ENCODE assay signal across 19 cellular contexts in the genomic region with DNA sequence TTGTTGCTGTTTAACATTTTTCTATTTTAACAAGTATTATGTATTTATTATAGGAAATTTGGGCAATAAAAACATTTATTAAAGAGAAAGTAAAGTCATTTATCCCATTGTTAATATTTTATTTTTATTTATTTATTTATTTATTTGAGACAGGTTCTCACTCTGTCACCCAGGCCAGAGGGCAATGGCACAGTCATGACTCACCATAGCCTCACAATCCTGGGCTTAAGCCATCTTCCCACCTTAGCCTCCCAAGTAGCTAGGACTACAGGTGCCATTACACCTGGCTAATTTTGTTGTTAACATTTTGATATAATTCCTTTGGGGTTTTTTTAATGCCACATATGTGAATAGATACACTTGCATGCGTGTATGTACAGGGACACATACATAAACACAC.
"Had no signal": no experiment of that assay in that cellular context is flagged by ENCODE, and none has a peak within 500 bp of the region (broad histone marks: within the 10 kb centered on the region; RNA-seq: fewer than 3 reads in every experiment).

No MANE protein-coding gene starts in this region.

- H3K27me3 Mint-ChIP-seq: type B pancreatic cell had no signal

- DNase-seq: cortex of kidney; dorsolateral prefrontal cortex; effector CD8-positive, alpha-beta T cell; kidney; left colon; natural killer cell; posterior cingulate gyrus; sigmoid colon; stimulated activated CD4-positive, alpha-beta T cell treated with anti-CD3 and anti-CD28 coated beads, Interleukin-12 subunit alpha, Interleukin-12 subunit beta, amount 100 ng/mL, for 4 hours; stimulated activated naive CD4-positive, alpha-beta T cell; stomach; substantia nigra had no signal

- H3K27me3 ChIP-seq: dorsolateral prefrontal cortex, esophagus muscularis mucosa, gastroesophageal sphincter, sigmoid colon, stomach had no signal

- FAIRE-seq: urothelium cell line had no signal

- H3K36me3 ChIP-seq: sigmoid colon had no signal

- H3K9me3 ChIP-seq: esophagus muscularis mucosa, gastroesophageal sphincter, sigmoid colon, stomach had no signal

- H3K9me3 Mint-ChIP-seq: mesothelial cell of epicardium, natural killer cell, neural crest cell, type B pancreatic cell had no signal

- H3K4me1 ChIP-seq: esophagus muscularis mucosa had no signal

- H3K4me3 ChIP-seq: dorsolateral prefrontal cortex, esophagus muscularis mucosa, gastroesophageal sphincter, sigmoid colon, skin epidermis, stomach had no signal

- H3K36me3 Mint-ChIP-seq: natural killer cell, type B pancreatic cell had no signal

- H3K27ac ChIP-seq: esophagus muscularis mucosa, gastroesophageal sphincter, sigmoid colon, skin epidermis, stomach had no signal

- H3K4me1 Mint-ChIP-seq: mesothelial cell of epicardium, neural crest cell had no signal

- ATAC-seq: gastroesophageal sphincter, left colon, natural killer cell had no signal

- H3K4me3 Mint-ChIP-seq: mesothelial cell of epicardium, natural killer cell, neural crest cell, type B pancreatic cell had no signal

- H3K27ac Mint-ChIP-seq: mesothelial cell of epicardium, type B pancreatic cell had no signal
